In the genomic region with DNA sequence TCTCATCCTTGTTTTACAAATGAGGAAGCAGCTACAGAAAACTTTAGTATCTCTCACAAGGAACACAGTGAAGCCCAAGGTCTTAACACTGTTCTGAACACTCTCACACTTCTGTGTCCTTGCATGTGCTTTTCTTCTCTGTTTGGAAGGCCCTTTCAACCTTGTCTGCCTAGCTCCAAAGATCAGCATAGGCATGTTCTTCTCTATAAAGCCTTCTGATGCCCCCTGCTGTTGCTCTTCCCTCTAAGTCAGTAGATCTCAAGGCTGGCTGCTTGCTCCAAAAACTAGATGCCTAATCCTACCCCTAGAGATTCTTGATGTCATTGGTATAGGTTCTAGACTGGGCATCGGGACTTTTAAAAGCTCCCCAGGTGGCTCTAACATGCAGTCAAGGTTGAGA, we compare ENCODE assay signal across 9 cellular contexts. TPM values are rescaled to one million over a fixed set of nuclear protein-coding genes. Genes with fewer than 3 reads are reported as not detected.
DNase-seq lines count a peak whose midpoint lies in the region; ATAC-seq and TF ChIP-seq lines count a peak whose summit lies in the region.
"Had no signal": no experiment of that assay in that cellular context is flagged by ENCODE, and none has a peak within 500 bp of the region (broad histone marks: within the 10 kb centered on the region; RNA-seq: fewer than 3 reads in every experiment).

No MANE protein-coding gene starts in this region.

- ATAC-seq in GM18511 (IDR thresholded peaks at IDR 0.05; ENCODE audit: unreplicated experiment) (peak; percentile 70), HG03103 (IDR thresholded peaks at IDR 0.05; ENCODE audit: low read depth, unreplicated experiment) (peak; percentile 69), omental fat pad (ENCODE audit: low FRiP score) (peak; percentile 67), HG02763 (IDR thresholded peaks at IDR 0.05; ENCODE audit: unreplicated experiment) (no peak)

- H3K4me3 ChIP-seq in fibroblast of villous mesenchyme (ENCODE audit: low read depth, low read length) = no peak overlapping the region

- peak; percentile 60 for TF ChIP-seq CTCF in fibroblast of villous mesenchyme (IDR thresholded peaks at IDR 0.05; ENCODE audit: insufficient read depth, low read depth, low read length)
- TF ChIP-seq CTCF in omental fat pad (IDR thresholded peaks at IDR 0.05) = no peak

- peak in 10 of 14 donors; percentile 1 to 41 (median 17) for DNase-seq in C1 segment of cervical spinal cord (lab: John Stamatoyannopoulos, UW)
- peak; percentile 28 for DNase-seq in NCI-H510A (lab: John Stamatoyannopoulos, UW)
- DNase-seq in activated CD4-positive, alpha-beta T cell treated with anti-CD3 and anti-CD28 coated beads, Interleukin-2, amount 50 U/mL, for 4 hours = peak; percentile 11 to 14
- peak; percentile 88 for DNase-seq in fibroblast of villous mesenchyme (ENCODE audit: low read depth)
- DNase-seq in omental fat pad (ENCODE audit: low spot score) = no peak

RNA-seq across cellular contexts. Expression of a gene that starts 5.9 kb away (rescaled TPM):
- 7.4 and 13.0 TPM in 2 replicates for total RNA-seq in fibroblast of villous mesenchyme
- total RNA-seq in omental fat pad = 10 to 100 TPM in 1 of 4 donors, 1 to 10 TPM in 3; 4.4 to 10.0 (median 4.9) TPM

RNA-seq across cellular contexts. Expression of a gene that starts 6.0 kb away (rescaled TPM):
- not detected in 2 replicates for total RNA-seq in fibroblast of villous mesenchyme
- total RNA-seq in omental fat pad = not detected
- total RNA-seq: T-helper 1 cell treated with Interleukin-12 subunit alpha and Interleukin-12 subunit beta and Interleukin-4 antibody, amounts not matched to agents 30 ng/mL and 1 ng/mL, for 36 hours had no signal
